ENCODE assay signal across 31 cellular contexts in genomic region chr4:8194306-8195242, GRCh38. TPM values are rescaled to one million over a fixed set of nuclear protein-coding genes. Genes with fewer than 3 reads are reported as not detected.
DNase-seq lines count a peak whose midpoint lies in the region; ATAC-seq and TF ChIP-seq lines count a peak whose summit lies in the region.
"Had no signal": no experiment of that assay in that cellular context is flagged by ENCODE, and none has a peak within 500 bp of the region (broad histone marks: within the 10 kb centered on the region; RNA-seq: fewer than 3 reads in every experiment).

No MANE protein-coding gene starts in this region.

- H3K27ac ChIP-seq in RWPE1, result peak overlapping the region; percentile 97
- peak overlapping the region; percentile 30 to 86 (median 68) for H3K27ac ChIP-seq in esophagus squamous epithelium
- H3K27ac ChIP-seq: pancreas, Peyer's patch, SJSA1, testis had no signal

- POLR2A ChIA-PET in RWPE1 (lab: Yijun Ruan, JAX; ENCODE audit: low non-redundant PET), result no interaction called here
- POLR2A ChIA-PET in HEK293T (lab: Yijun Ruan, JAX), result no interaction called here

- no peak overlapping the region for H3K4me3 Mint-ChIP-seq in stimulated activated memory B cell treated with anti-CD40 and anti-IgM and Interleukin-4, amounts not matched to agents 10 μg/mL and 1 μg/mL and 100 μg/mL, for 72 hours
- H3K4me3 Mint-ChIP-seq: activated CD8-positive, alpha-beta memory T cell treated with anti-CD3 and anti-CD28 coated beads, Interleukin-2, amount 10 ng/mL, durations not matched to agents 7 days and 5 days; nephron progenitor cell had no signal

- TF ChIP-seq CTCF in RWPE1 (conservative IDR thresholded peaks at IDR 0.05; ENCODE audit: low read depth) (no peak), esophagus squamous epithelium (IDR thresholded peaks at IDR 0.05) (no peak)

- H3K36me3 ChIP-seq in esophagus squamous epithelium, result no peaks in the 10 kb centered on the region
- H3K36me3 ChIP-seq: gastrocnemius medialis, pancreas, Peyer's patch, SJSA1 had no signal

- DNase-seq in COLO668 (lab: John Stamatoyannopoulos, UW; ENCODE audit: unreplicated experiment) (peak; percentile 12), RWPE1 (ENCODE audit: low spot score) (no peak), esophagus squamous epithelium (lab: John Stamatoyannopoulos, UW) (no peak), HEK293T (ENCODE audit: extremely low spot score) (no peak)
- DNase-seq: activated CD4-positive, alpha-beta T cell treated with anti-CD3 and anti-CD28 coated beads, Interleukin-2, amount 50 U/mL, for 4 hours; activated CD4-positive, CD25-positive, alpha-beta regulatory T cell; activated CD8-positive, alpha-beta memory T cell treated with anti-CD3 and anti-CD28 coated beads, Interleukin-2, amount 10 ng/mL, durations not matched to agents 7 days and 5 days; activated naive CD4-positive, alpha-beta T cell treated with Interleukin-2 at 50 U/mL for 16 hours; activated T-cell treated with anti-CD3 and anti-CD28 coated beads, Interleukin-2, amount 50 U/mL, for 48 hours; C1 segment of cervical spinal cord; Caco-2; DMS53; gastrocnemius medialis; HCEC 1CT; Kasumi-1; left cardiac atrium; NCI-H1417 treated with DMSO at 0.1 percent for 48 hours; NCI-H2081; NCI-H345; nephron progenitor cell; pancreas; Peyer's patch; retina; stimulated activated naive CD8-positive, alpha-beta T cell treated with anti-CD3 and anti-CD28 coated beads, Interleukin-15, Interleukin-2, amounts not matched to agents 100 U/mL and 50 U/mL, for 24 hours; testis had no signal

- intact Hi-C loops in esophagus squamous epithelium (cut with DNase I), result no loop called here

- no peaks in the 10 kb centered on the region for H3K27me3 ChIP-seq in esophagus squamous epithelium
- H3K27me3 ChIP-seq: gastrocnemius medialis, pancreas, Peyer's patch, SJSA1, testis had no signal

- H3K4me1 Mint-ChIP-seq in stimulated activated memory B cell treated with anti-CD40 and anti-IgM and Interleukin-4, amounts not matched to agents 10 μg/mL and 1 μg/mL and 100 μg/mL, for 72 hours, result peaks cover 71% of the 10 kb centered on the region

- H3K27me3 Mint-ChIP-seq in stimulated activated memory B cell treated with anti-CD40 and anti-IgM and Interleukin-4, amounts not matched to agents 10 μg/mL and 1 μg/mL and 100 μg/mL, for 72 hours, result peaks cover 18% of the 10 kb centered on the region

- peaks cover 49 to 100% (median 72%) of the 10 kb centered on the region in 3 donors for H3K4me1 ChIP-seq in esophagus squamous epithelium

- H3K9me3 Mint-ChIP-seq in stimulated activated memory B cell treated with anti-CD40 and anti-IgM and Interleukin-4, amounts not matched to agents 10 μg/mL and 1 μg/mL and 100 μg/mL, for 72 hours, result no peaks in the 10 kb centered on the region
- H3K9me3 Mint-ChIP-seq: nephron progenitor cell had no signal

- peak overlapping the region; percentile 38 for H3K27ac Mint-ChIP-seq in stimulated activated memory B cell treated with anti-CD40 and anti-IgM and Interleukin-4, amounts not matched to agents 10 μg/mL and 1 μg/mL and 100 μg/mL, for 72 hours
- H3K27ac Mint-ChIP-seq: activated CD8-positive, alpha-beta memory T cell treated with anti-CD3 and anti-CD28 coated beads, Interleukin-2, amount 10 ng/mL, durations not matched to agents 7 days and 5 days; nephron progenitor cell had no signal

- no peak for ATAC-seq in stimulated activated memory B cell treated with anti-CD40 and anti-IgM and Interleukin-4, amounts not matched to agents 10 μg/mL and 1 μg/mL and 100 μg/mL, for 72 hours
- ATAC-seq in GM21529 (IDR thresholded peaks at IDR 0.05; ENCODE audit: unreplicated experiment), result no peak
- ATAC-seq in GM19395 (IDR thresholded peaks at IDR 0.05; ENCODE audit: unreplicated experiment), result no peak
- ATAC-seq: activated CD8-positive, alpha-beta memory T cell treated with anti-CD3 and anti-CD28 coated beads, Interleukin-2, amount 10 ng/mL, durations not matched to agents 7 days and 5 days; gastrocnemius medialis; left cardiac atrium; pancreas; stimulated activated naive CD8-positive, alpha-beta T cell treated with anti-CD3 and anti-CD28 coated beads, Interleukin-15, Interleukin-2, amounts not matched to agents 100 U/mL and 50 U/mL, for 24 hours had no signal

- CTCF ChIA-PET in RWPE1 (lab: Yijun Ruan, JAX) (interaction anchor here (0.6 to 5.1 kb wide), 3 partner anchors 18 to 777 kb away, joined by 3 to 46 read pairs (median 4); no protein-coding TSS in a partner anchor), HEK293T (lab: Yijun Ruan, JAX) (interaction anchor here (2.5 kb wide), 1 partner anchor 18 kb away, joined by 10 read pairs; no protein-coding TSS in a partner anchor)

- whole genome bisulfite sequencing in esophagus squamous epithelium, 2 donors, result 57 to 60% methylated on average over 7 to 9 of the region's 19 CpGs

- H3K36me3 Mint-ChIP-seq in stimulated activated memory B cell treated with anti-CD40 and anti-IgM and Interleukin-4, amounts not matched to agents 10 μg/mL and 1 μg/mL and 100 μg/mL, for 72 hours, result no peaks in the 10 kb centered on the region
- H3K36me3 Mint-ChIP-seq: activated CD8-positive, alpha-beta memory T cell treated with anti-CD3 and anti-CD28 coated beads, Interleukin-2, amount 10 ng/mL, durations not matched to agents 7 days and 5 days had no signal

- H3K9me3 ChIP-seq in esophagus squamous epithelium, result no peaks in the 10 kb centered on the region
- H3K9me3 ChIP-seq: Caco-2, gastrocnemius medialis, pancreas, Peyer's patch, SJSA1, testis had no signal

- no peak for TF ChIP-seq POLR2A in esophagus squamous epithelium (IDR thresholded peaks at IDR 0.05)

- no peak overlapping the region for H3K4me3 ChIP-seq in esophagus squamous epithelium
- H3K4me3 ChIP-seq: gastrocnemius medialis, pancreas, Peyer's patch, SJSA1, smooth muscle cell, testis had no signal

TF ChIP-seq in HEK293T, 16 proteins besides CTCF, POLR2A, EP300 and RAD21:
- no peak for TF ChIP-seq PKNOX1 (IDR thresholded peaks at IDR 0.05)
- no peak for TF ChIP-seq ARNT (IDR thresholded peaks at IDR 0.05)
- TF ChIP-seq ELF4 (IDR thresholded peaks at IDR 0.05), result no peak
- no peak for TF ChIP-seq NFRKB (IDR thresholded peaks at IDR 0.05)
- TF ChIP-seq SP1 (IDR thresholded peaks at IDR 0.05), result no peak
- TF ChIP-seq L3MBTL2 (conservative IDR thresholded peaks at IDR 0.05), result no peak
- no peak for TF ChIP-seq FOXA1 (IDR thresholded peaks at IDR 0.05)
- TF ChIP-seq ZNF384 (IDR thresholded peaks at IDR 0.05), result no peak
- TF ChIP-seq HDGF (IDR thresholded peaks at IDR 0.05; ENCODE audit: borderline replicate concordance), result no peak
- TF ChIP-seq TARDBP (IDR thresholded peaks at IDR 0.05), result no peak
- no peak for TF ChIP-seq SUZ12 (IDR thresholded peaks at IDR 0.05)
- TF ChIP-seq FOXM1 (IDR thresholded peaks at IDR 0.05; ENCODE audit: borderline replicate concordance), result no peak
- no peak for TF ChIP-seq LEF1 (IDR thresholded peaks at IDR 0.05; ENCODE audit: borderline replicate concordance)
- no peak for TF ChIP-seq BHLHE40 (IDR thresholded peaks at IDR 0.05; ENCODE audit: borderline replicate concordance)
TF ChIP-seq in HEK293T: peak in this region for 0.

RNA-seq across cellular contexts. Expression of gene SH3TC1, which starts 4.5 kb away (rescaled TPM):
- 10 to 100 TPM; 24.6 to 31.2 (median 27.1) TPM for total RNA-seq in esophagus squamous epithelium
- total RNA-seq: G401 had no signal

RNA-seq across cellular contexts. Expression of gene ABLIM2, which starts 36.0 kb away (rescaled TPM):
- total RNA-seq in esophagus squamous epithelium, result 10 to 100 TPM; 13.5 to 26.7 (median 15.7) TPM
- total RNA-seq: smooth muscle cell had no signal
